1 cellular context compared by ENCODE assay signal in genomic region chr4:87006531-87007344, GRCh38.
TF ChIP-seq lines count a peak whose summit lies in the region.

No MANE protein-coding gene starts in this region.

TF ChIP-seq in K562, 482 proteins besides CTCF, POLR2A, EP300 and RAD21 (continued from another document and continues in another):
- TF ChIP-seq RERE (CRISPR knock-in tag; IDR thresholded peaks at IDR 0.05; ENCODE audit: borderline replicate concordance) = peak; percentile 78; the same call in 1 of the 2 replicates
- TF ChIP-seq PHB2 (IDR thresholded peaks at IDR 0.05; ENCODE audit: low read depth) = no peak
- TF ChIP-seq ZBTB5 (IDR thresholded peaks at IDR 0.05) = no peak
- peak; percentile 90 for TF ChIP-seq CHCHD3 (CRISPR knock-in tag; IDR thresholded peaks at IDR 0.05)
- no peak for TF ChIP-seq TSHZ1 (CRISPR knock-in tag; IDR thresholded peaks at IDR 0.05)
- TF ChIP-seq MBD2 (IDR thresholded peaks at IDR 0.05; ENCODE audit: borderline replicate concordance, low read depth) = peak; percentile 92
- no peak for TF ChIP-seq CC2D1A (IDR thresholded peaks at IDR 0.05)
- TF ChIP-seq AFF1 (IDR thresholded peaks at IDR 0.05; ENCODE audit: low read depth in 1 of 2, partially characterized antibody in 2 of 2) = peak in 1 of 2 experiments; percentile 40
- TF ChIP-seq BCOR (IDR thresholded peaks at IDR 0.05) = no peak
- TF ChIP-seq L3MBTL2 (IDR thresholded peaks at IDR 0.05) = peak; percentile 55
- no peak for TF ChIP-seq IRF9 (tag; IDR thresholded peaks at IDR 0.05)
- TF ChIP-seq CBFA2T3 (IDR thresholded peaks at IDR 0.05) = no peak
- TF ChIP-seq ZBTB1 (CRISPR knock-in tag; IDR thresholded peaks at IDR 0.05; ENCODE audit: borderline replicate concordance, low read depth) = 0 out of 2 replicates have a peak, but pooled peaks have one; percentile 30
- TF ChIP-seq ZNF124 (CRISPR knock-in tag; IDR thresholded peaks at IDR 0.05) = no peak
- TF ChIP-seq ATF2 (CRISPR knock-in tag; IDR thresholded peaks at IDR 0.05) = no peak
- no peak for TF ChIP-seq MYBL2 (IDR thresholded peaks at IDR 0.05; ENCODE audit: low read depth)
- no peak for TF ChIP-seq MYBL2 (CRISPR knock-in tag; IDR thresholded peaks at IDR 0.05; ENCODE audit: borderline replicate concordance)
- no peak for TF ChIP-seq THRAP3 (IDR thresholded peaks at IDR 0.05; ENCODE audit: borderline replicate concordance)
- TF ChIP-seq SMAD1 (IDR thresholded peaks at IDR 0.05; ENCODE audit: low read depth, low read length, partially characterized antibody) = peak; percentile 82
- peak; percentile 98 for TF ChIP-seq GTF2A2 (tag; IDR thresholded peaks at IDR 0.05)
- no peak for TF ChIP-seq ZNF561 (CRISPR knock-in tag; conservative IDR thresholded peaks at IDR 0.05)
- no peak for TF ChIP-seq RCOR1 (IDR thresholded peaks at IDR 0.05; ENCODE audit: borderline replicate concordance in 1 of 2, low read depth in 2 of 2, low read length in 2 of 2)
- TF ChIP-seq ZNF766 (CRISPR knock-in tag; conservative IDR thresholded peaks at IDR 0.05) = peak; percentile 46
- TF ChIP-seq IRF2 (CRISPR knock-in tag; IDR thresholded peaks at IDR 0.05) = no peak
- peak; percentile 96 for TF ChIP-seq RBM22 (IDR thresholded peaks at IDR 0.05; ENCODE audit: low read depth, low read length, poor library complexity, severe bottlenecking)
- TF ChIP-seq XRCC4 (IDR thresholded peaks at IDR 0.05; ENCODE audit: extremely low read depth, insufficient read depth, insufficient read length) = no peak
- 0 out of 2 replicates have a peak, but pooled peaks have one; percentile 26 for TF ChIP-seq NBN (IDR thresholded peaks at IDR 0.05; ENCODE audit: low read depth)
- TF ChIP-seq TAF9B (IDR thresholded peaks at IDR 0.05; ENCODE audit: partially characterized antibody) = peak; percentile 93
- peak; percentile 44; the same call in 1 of the 2 replicates for TF ChIP-seq GABPB1 (CRISPR knock-in tag; IDR thresholded peaks at IDR 0.05)
- peak; percentile 58 for TF ChIP-seq RB1 (IDR thresholded peaks at IDR 0.05; ENCODE audit: low read depth)
- TF ChIP-seq ARID4B (CRISPR knock-in tag; IDR thresholded peaks at IDR 0.05) = no peak
- TF ChIP-seq ASH1L (IDR thresholded peaks at IDR 0.05; ENCODE audit: borderline replicate concordance, low read depth, partially characterized antibody) = peak; percentile 79
- no peak for TF ChIP-seq ZNF253 (CRISPR knock-in tag; conservative IDR thresholded peaks at IDR 0.05)
- TF ChIP-seq CBX8 (IDR thresholded peaks at IDR 0.05; ENCODE audit: borderline replicate concordance, extremely low read depth, low read depth, low read length, poor library complexity, severe bottlenecking) = no peak
- no peak for TF ChIP-seq PHF20 (IDR thresholded peaks at IDR 0.05; ENCODE audit: partially characterized antibody)
- TF ChIP-seq KLF13 (tag; IDR thresholded peaks at IDR 0.05; ENCODE audit: borderline replicate concordance, low read depth) = no peak
- TF ChIP-seq ZFP1 (CRISPR knock-in tag; IDR thresholded peaks at IDR 0.05) = no peak
- TF ChIP-seq SMAD3 (CRISPR knock-in tag; conservative IDR thresholded peaks at IDR 0.05) = 0 out of 2 replicates have a peak, but pooled peaks have one; percentile 23
- no peak for TF ChIP-seq COPS2 (conservative IDR thresholded peaks at IDR 0.05)
- peak; percentile 22 for TF ChIP-seq NFIC (IDR thresholded peaks at IDR 0.05)
